In genomic region chr12:11980133-11980532, GRCh38 we compare ENCODE assay signal across 22 cellular contexts.
DNase-seq lines count a peak whose midpoint lies in the region; ATAC-seq lines count a peak whose summit lies in the region.
"Had no signal": no experiment of that assay in that cellular context is flagged by ENCODE, and none has a peak within 500 bp of the region (broad histone marks: within the 10 kb centered on the region; RNA-seq: fewer than 3 reads in every experiment).

No MANE protein-coding gene starts in this region.

- ATAC-seq in stimulated activated naive CD8-positive, alpha-beta T cell treated with anti-CD3 and anti-CD28 coated beads, Interleukin-15, Interleukin-2, amounts not matched to agents 100 U/mL and 50 U/mL, for 24 hours: no peak
- ATAC-seq in T-helper 17 cell (no peak), HG03039 (IDR thresholded peaks at IDR 0.05; ENCODE audit: unreplicated experiment) (no peak), GM19455 (IDR thresholded peaks at IDR 0.05; ENCODE audit: unreplicated experiment) (no peak)
- no peak for ATAC-seq in central memory CD8-positive, alpha-beta T cell (replicated peaks; ENCODE audit: extremely low read depth, poor library complexity, severe bottlenecking)
- ATAC-seq: left cardiac atrium had no signal

- H3K4me1 Mint-ChIP-seq in stimulated activated naive CD8-positive, alpha-beta T cell treated with anti-CD3 and anti-CD28 coated beads, Interleukin-15, Interleukin-2, amounts not matched to agents 100 ng/mL and 50 ng/mL, for 24 hours (ENCODE audit: low read depth): peaks cover 59% of the 10 kb centered on the region
- peaks cover 30% of the 10 kb centered on the region for H3K4me1 Mint-ChIP-seq in T-helper 17 cell
- H3K4me1 Mint-ChIP-seq in central memory CD8-positive, alpha-beta T cell: peaks cover 37% of the 10 kb centered on the region
- H3K4me1 Mint-ChIP-seq: brain, nephron had no signal

- no peaks in the 10 kb centered on the region for H3K27me3 Mint-ChIP-seq in stimulated activated naive CD8-positive, alpha-beta T cell treated with anti-CD3 and anti-CD28 coated beads, Interleukin-15, Interleukin-2, amounts not matched to agents 100 ng/mL and 50 ng/mL, for 24 hours
- no peaks in the 10 kb centered on the region for H3K27me3 Mint-ChIP-seq in T-helper 17 cell
- no peaks in the 10 kb centered on the region for H3K27me3 Mint-ChIP-seq in central memory CD8-positive, alpha-beta T cell
- H3K27me3 Mint-ChIP-seq: brain had no signal

- H3K36me3 Mint-ChIP-seq in stimulated activated naive CD8-positive, alpha-beta T cell treated with anti-CD3 and anti-CD28 coated beads, Interleukin-15, Interleukin-2, amounts not matched to agents 100 ng/mL and 50 ng/mL, for 24 hours (ENCODE audit: low read depth): peaks cover 4% of the 10 kb centered on the region
- H3K36me3 Mint-ChIP-seq in T-helper 17 cell (ENCODE audit: low read depth): no peaks in the 10 kb centered on the region
- peaks cover 1% of the 10 kb centered on the region for H3K36me3 Mint-ChIP-seq in central memory CD8-positive, alpha-beta T cell (ENCODE audit: insufficient read depth)
- H3K36me3 Mint-ChIP-seq: brain had no signal

- peak overlapping the region; percentile 19 for H3K4me3 Mint-ChIP-seq in stimulated activated naive CD8-positive, alpha-beta T cell treated with anti-CD3 and anti-CD28 coated beads, Interleukin-15, Interleukin-2, amounts not matched to agents 100 ng/mL and 50 ng/mL, for 24 hours
- peak overlapping the region; percentile 34 for H3K4me3 Mint-ChIP-seq in T-helper 17 cell
- H3K4me3 Mint-ChIP-seq in central memory CD8-positive, alpha-beta T cell: peak overlapping the region; percentile 36
- H3K4me3 Mint-ChIP-seq: brain, nephron had no signal

- H3K9me3 Mint-ChIP-seq in stimulated activated naive CD8-positive, alpha-beta T cell treated with anti-CD3 and anti-CD28 coated beads, Interleukin-15, Interleukin-2, amounts not matched to agents 100 ng/mL and 50 ng/mL, for 24 hours: peaks cover 21% of the 10 kb centered on the region
- no peaks in the 10 kb centered on the region for H3K9me3 Mint-ChIP-seq in central memory CD8-positive, alpha-beta T cell
- H3K9me3 Mint-ChIP-seq: brain, nephron had no signal

- H3K27ac ChIP-seq in substantia nigra (ENCODE audit: low read depth, low read length, poor library complexity, severe bottlenecking): no peak overlapping the region
- H3K27ac ChIP-seq: tibial nerve had no signal

- no peaks in the 10 kb centered on the region for H3K9me3 ChIP-seq in T-helper 17 cell (ENCODE audit: control insufficient read depth, low read length, poor library complexity, severe bottlenecking)
- H3K9me3 ChIP-seq: tibial nerve had no signal

- H3K27ac Mint-ChIP-seq in stimulated activated naive CD8-positive, alpha-beta T cell treated with anti-CD3 and anti-CD28 coated beads, Interleukin-15, Interleukin-2, amounts not matched to agents 100 ng/mL and 50 ng/mL, for 24 hours: peak overlapping the region; percentile 96
- peak overlapping the region; percentile 98 for H3K27ac Mint-ChIP-seq in T-helper 17 cell
- H3K27ac Mint-ChIP-seq in central memory CD8-positive, alpha-beta T cell (ENCODE audit: low read depth): peak overlapping the region; percentile 89
- H3K27ac Mint-ChIP-seq: brain, nephron had no signal

- DNase-seq in stimulated activated naive CD8-positive, alpha-beta T cell treated with anti-CD3 and anti-CD28 coated beads, Interleukin-15, Interleukin-2, amounts not matched to agents 100 U/mL and 50 U/mL, for 24 hours: no peak
- DNase-seq in T-helper 17 cell (no peak), substantia nigra (lab: John Stamatoyannopoulos, UW) (no peak), cerebellum (ENCODE audit: low spot score) (no peak)
- no peak for DNase-seq in central memory CD8-positive, alpha-beta T cell (ENCODE audit: low spot score in 2 of 2)
- DNase-seq: activated CD8-positive, alpha-beta memory T cell treated with anti-CD3 and anti-CD28 coated beads, Interleukin-2, amount 50 U/mL, for 48 hours; DMS79 treated with DMSO at 0.1 percent for 48 hours; glutamatergic neuron; HCEC 1CT; left cardiac atrium; NCI-H1105; NCI-H2081 treated with DMSO at 0.1 percent for 48 hours; NCI-H510A treated with DMSO at 0.1 percent for 48 hours; posterior cingulate gyrus; stimulated activated naive CD4-positive, alpha-beta T cell; T-helper 9 cell had no signal
